In the genomic region with DNA sequence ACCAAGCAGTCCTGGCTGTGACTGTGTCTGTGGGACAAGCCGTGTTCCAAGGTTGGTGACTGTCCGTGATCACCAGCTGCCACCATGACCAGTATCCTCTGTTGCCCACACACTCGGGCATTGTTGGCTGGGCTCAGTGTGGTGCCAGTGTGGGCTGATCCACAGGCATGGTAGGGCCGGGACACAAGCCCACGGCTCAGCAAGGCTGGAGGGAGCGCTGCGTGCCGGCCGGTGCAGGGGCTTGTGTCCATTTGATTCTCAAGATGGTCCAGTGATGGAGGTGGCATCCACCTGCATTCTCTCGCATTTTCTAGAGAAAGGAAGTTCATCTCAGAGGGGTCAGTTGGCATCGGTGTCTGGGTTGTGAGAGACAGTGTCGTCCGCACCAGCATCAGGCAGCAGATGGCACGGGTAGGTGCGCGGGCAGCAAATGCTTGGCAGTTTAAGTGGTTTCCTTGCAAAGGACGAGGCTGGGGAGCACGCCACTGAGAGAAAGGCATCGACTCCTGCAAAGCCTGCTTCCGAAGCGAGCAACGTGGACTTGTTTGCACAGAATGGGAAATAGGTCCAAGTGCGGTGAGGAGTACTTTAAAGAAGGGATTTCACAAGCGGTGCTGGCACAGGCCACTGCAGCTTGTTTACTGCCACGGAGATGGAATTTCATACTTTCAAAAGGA, we compare ENCODE assay signal across 1 cellular context.
TF ChIP-seq lines count a peak whose summit lies in the region.

No MANE protein-coding gene starts in this region.

TF ChIP-seq in HepG2, 621 proteins besides CTCF, POLR2A, EP300 and RAD21 (continued from another document and continues in another):
- TF ChIP-seq, protein P1, sequence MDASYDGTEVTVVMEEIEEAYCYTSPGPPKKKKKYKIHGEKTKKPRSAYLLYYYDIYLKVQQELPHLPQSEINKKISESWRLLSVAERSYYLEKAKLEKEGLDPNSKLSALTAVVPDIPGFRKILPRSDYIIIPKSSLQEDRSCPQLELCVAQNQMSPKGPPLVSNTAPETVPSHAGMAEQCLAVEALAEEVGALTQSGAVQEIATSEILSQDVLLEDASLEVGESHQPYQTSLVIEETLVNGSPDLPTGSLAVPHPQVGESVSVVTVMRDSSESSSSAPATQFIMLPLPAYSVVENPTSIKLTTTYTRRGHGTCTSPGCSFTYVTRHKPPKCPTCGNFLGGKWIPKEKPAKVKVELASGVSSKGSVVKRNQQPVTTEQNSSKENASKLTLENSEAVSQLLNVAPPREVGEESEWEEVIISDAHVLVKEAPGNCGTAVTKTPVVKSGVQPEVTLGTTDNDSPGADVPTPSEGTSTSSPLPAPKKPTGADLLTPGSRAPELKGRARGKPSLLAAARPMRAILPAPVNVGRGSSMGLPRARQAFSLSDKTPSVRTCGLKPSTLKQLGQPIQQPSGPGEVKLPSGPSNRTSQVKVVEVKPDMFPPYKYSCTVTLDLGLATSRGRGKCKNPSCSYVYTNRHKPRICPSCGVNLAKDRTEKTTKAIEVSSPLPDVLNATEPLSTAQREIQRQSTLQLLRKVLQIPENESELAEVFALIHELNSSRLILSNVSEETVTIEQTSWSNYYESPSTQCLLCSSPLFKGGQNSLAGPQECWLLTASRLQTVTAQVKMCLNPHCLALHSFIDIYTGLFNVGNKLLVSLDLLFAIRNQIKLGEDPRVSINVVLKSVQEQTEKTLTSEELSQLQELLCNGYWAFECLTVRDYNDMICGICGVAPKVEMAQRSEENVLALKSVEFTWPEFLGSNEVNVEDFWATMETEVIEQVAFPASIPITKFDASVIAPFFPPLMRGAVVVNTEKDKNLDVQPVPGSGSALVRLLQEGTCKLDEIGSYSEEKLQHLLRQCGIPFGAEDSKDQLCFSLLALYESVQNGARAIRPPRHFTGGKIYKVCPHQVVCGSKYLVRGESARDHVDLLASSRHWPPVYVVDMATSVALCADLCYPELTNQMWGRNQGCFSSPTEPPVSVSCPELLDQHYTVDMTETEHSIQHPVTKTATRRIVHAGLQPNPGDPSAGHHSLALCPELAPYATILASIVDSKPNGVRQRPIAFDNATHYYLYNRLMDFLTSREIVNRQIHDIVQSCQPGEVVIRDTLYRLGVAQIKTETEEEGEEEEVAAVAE (CRISPR knock-in tag; IDR thresholded peaks at IDR 0.05; ENCODE audit: borderline replicate concordance) = no peak
- TF ChIP-seq FOSL2 (CRISPR knock-in tag; IDR thresholded peaks at IDR 0.05) = peak; percentile 57; the same call in 1 of the 2 replicates
- no peak for TF ChIP-seq MAFK (conservative IDR thresholded peaks at IDR 0.05 in 1 of 2, IDR thresholded peaks at IDR 0.05 in 1 of 2; ENCODE audit: low read length in 2 of 2)
- no peak for TF ChIP-seq HNF4G (IDR thresholded peaks at IDR 0.05; ENCODE audit: borderline replicate concordance, low read depth, low read length)
- no peak for TF ChIP-seq HNF4G (CRISPR knock-in tag; IDR thresholded peaks at IDR 0.05; ENCODE audit: borderline replicate concordance, low read depth)
- TF ChIP-seq SALL2 (CRISPR knock-in tag; IDR thresholded peaks at IDR 0.05) = no peak
- no peak for TF ChIP-seq CBFB (CRISPR knock-in tag; IDR thresholded peaks at IDR 0.05)
- 0 out of 2 replicates have a peak, but pooled peaks have one; percentile 33 for TF ChIP-seq FOXK2 (IDR thresholded peaks at IDR 0.05)
- TF ChIP-seq SNAI1 (CRISPR knock-in tag; IDR thresholded peaks at IDR 0.05; ENCODE audit: borderline replicate concordance) = no peak
- no peak for TF ChIP-seq ZNF629 (CRISPR knock-in tag; conservative IDR thresholded peaks at IDR 0.05)
- no peak for TF ChIP-seq ZNF713 (CRISPR knock-in tag; IDR thresholded peaks at IDR 0.05)
- TF ChIP-seq, protein P2, sequence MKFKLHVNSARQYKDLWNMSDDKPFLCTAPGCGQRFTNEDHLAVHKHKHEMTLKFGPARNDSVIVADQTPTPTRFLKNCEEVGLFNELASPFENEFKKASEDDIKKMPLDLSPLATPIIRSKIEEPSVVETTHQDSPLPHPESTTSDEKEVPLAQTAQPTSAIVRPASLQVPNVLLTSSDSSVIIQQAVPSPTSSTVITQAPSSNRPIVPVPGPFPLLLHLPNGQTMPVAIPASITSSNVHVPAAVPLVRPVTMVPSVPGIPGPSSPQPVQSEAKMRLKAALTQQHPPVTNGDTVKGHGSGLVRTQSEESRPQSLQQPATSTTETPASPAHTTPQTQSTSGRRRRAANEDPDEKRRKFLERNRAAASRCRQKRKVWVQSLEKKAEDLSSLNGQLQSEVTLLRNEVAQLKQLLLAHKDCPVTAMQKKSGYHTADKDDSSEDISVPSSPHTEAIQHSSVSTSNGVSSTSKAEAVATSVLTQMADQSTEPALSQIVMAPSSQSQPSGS (CRISPR knock-in tag; IDR thresholded peaks at IDR 0.05) = no peak
- no peak for TF ChIP-seq AHR (CRISPR knock-in tag; IDR thresholded peaks at IDR 0.05)
- TF ChIP-seq HMG20A (CRISPR knock-in tag; IDR thresholded peaks at IDR 0.05; ENCODE audit: borderline replicate concordance) = peak; percentile 46; the same call in 1 of the 2 replicates
- no peak for TF ChIP-seq RBM22 (optimal IDR thresholded peaks at IDR 0.05; ENCODE audit: low read length)
- TF ChIP-seq, protein P3, sequence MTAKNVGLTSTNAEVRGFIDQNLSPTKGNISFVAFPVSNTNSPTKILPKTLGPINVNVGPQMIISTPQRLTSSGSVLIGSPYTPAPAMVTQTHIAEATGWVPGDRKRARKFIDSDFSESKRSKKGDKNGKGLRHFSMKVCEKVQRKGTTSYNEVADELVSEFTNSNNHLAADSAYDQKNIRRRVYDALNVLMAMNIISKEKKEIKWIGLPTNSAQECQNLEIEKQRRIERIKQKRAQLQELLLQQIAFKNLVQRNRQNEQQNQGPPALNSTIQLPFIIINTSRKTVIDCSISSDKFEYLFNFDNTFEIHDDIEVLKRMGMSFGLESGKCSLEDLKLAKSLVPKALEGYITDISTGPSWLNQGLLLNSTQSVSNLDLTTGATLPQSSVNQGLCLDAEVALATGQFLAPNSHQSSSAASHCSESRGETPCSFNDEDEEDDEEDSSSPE (CRISPR knock-in tag; IDR thresholded peaks at IDR 0.05) = no peak
- TF ChIP-seq ZNF709 (CRISPR knock-in tag; IDR thresholded peaks at IDR 0.05) = no peak
- TF ChIP-seq ZMYM3 (CRISPR knock-in tag; IDR thresholded peaks at IDR 0.05) = no peak
- TF ChIP-seq ADNP (CRISPR knock-in tag; IDR thresholded peaks at IDR 0.05) = no peak
- TF ChIP-seq ZC3H4 (CRISPR knock-in tag; IDR thresholded peaks at IDR 0.05; ENCODE audit: borderline replicate concordance) = no peak
- TF ChIP-seq, protein P4, sequence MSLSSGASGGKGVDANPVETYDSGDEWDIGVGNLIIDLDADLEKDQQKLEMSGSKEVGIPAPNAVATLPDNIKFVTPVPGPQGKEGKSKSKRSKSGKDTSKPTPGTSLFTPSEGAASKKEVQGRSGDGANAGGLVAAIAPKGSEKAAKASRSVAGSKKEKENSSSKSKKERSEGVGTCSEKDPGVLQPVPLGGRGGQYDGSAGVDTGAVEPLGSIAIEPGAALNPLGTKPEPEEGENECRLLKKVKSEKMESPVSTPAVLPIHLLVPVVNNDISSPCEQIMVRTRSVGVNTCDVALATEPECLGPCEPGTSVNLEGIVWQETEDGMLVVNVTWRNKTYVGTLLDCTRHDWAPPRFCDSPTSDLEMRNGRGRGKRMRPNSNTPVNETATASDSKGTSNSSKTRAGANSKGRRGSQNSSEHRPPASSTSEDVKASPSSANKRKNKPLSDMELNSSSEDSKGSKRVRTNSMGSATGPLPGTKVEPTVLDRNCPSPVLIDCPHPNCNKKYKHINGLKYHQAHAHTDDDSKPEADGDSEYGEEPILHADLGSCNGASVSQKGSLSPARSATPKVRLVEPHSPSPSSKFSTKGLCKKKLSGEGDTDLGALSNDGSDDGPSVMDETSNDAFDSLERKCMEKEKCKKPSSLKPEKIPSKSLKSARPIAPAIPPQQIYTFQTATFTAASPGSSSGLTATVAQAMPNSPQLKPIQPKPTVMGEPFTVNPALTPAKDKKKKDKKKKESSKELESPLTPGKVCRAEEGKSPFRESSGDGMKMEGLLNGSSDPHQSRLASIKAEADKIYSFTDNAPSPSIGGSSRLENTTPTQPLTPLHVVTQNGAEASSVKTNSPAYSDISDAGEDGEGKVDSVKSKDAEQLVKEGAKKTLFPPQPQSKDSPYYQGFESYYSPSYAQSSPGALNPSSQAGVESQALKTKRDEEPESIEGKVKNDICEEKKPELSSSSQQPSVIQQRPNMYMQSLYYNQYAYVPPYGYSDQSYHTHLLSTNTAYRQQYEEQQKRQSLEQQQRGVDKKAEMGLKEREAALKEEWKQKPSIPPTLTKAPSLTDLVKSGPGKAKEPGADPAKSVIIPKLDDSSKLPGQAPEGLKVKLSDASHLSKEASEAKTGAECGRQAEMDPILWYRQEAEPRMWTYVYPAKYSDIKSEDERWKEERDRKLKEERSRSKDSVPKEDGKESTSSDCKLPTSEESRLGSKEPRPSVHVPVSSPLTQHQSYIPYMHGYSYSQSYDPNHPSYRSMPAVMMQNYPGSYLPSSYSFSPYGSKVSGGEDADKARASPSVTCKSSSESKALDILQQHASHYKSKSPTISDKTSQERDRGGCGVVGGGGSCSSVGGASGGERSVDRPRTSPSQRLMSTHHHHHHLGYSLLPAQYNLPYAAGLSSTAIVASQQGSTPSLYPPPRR (CRISPR knock-in tag; IDR thresholded peaks at IDR 0.05; ENCODE audit: borderline replicate concordance) = no peak
- no peak for TF ChIP-seq JARID2 (CRISPR knock-in tag; IDR thresholded peaks at IDR 0.05; ENCODE audit: insufficient replicate concordance)
- TF ChIP-seq, protein P5, sequence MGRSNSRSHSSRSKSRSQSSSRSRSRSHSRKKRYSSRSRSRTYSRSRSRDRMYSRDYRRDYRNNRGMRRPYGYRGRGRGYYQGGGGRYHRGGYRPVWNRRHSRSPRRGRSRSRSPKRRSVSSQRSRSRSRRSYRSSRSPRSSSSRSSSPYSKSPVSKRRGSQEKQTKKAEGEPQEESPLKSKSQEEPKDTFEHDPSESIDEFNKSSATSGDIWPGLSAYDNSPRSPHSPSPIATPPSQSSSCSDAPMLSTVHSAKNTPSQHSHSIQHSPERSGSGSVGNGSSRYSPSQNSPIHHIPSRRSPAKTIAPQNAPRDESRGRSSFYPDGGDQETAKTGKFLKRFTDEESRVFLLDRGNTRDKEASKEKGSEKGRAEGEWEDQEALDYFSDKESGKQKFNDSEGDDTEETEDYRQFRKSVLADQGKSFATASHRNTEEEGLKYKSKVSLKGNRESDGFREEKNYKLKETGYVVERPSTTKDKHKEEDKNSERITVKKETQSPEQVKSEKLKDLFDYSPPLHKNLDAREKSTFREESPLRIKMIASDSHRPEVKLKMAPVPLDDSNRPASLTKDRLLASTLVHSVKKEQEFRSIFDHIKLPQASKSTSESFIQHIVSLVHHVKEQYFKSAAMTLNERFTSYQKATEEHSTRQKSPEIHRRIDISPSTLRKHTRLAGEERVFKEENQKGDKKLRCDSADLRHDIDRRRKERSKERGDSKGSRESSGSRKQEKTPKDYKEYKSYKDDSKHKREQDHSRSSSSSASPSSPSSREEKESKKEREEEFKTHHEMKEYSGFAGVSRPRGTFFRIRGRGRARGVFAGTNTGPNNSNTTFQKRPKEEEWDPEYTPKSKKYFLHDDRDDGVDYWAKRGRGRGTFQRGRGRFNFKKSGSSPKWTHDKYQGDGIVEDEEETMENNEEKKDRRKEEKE (IDR thresholded peaks at IDR 0.05) = no peak
- TF ChIP-seq SP4 (CRISPR knock-in tag; IDR thresholded peaks at IDR 0.05) = no peak
- TF ChIP-seq MZF1 (CRISPR knock-in tag; IDR thresholded peaks at IDR 0.05; ENCODE audit: borderline replicate concordance) = no peak
- no peak for TF ChIP-seq SIX4 (CRISPR knock-in tag; IDR thresholded peaks at IDR 0.05)
- TF ChIP-seq RARG (CRISPR knock-in tag; IDR thresholded peaks at IDR 0.05; ENCODE audit: low read depth) = no peak
- TF ChIP-seq, protein P6, sequence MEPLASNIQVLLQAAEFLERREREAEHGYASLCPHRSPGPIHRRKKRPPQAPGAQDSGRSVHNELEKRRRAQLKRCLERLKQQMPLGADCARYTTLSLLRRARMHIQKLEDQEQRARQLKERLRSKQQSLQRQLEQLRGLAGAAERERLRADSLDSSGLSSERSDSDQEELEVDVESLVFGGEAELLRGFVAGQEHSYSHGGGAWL (CRISPR knock-in tag; IDR thresholded peaks at IDR 0.05) = no peak
- TF ChIP-seq, protein P7, sequence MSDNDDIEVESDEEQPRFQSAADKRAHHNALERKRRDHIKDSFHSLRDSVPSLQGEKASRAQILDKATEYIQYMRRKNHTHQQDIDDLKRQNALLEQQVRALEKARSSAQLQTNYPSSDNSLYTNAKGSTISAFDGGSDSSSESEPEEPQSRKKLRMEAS (IDR thresholded peaks at IDR 0.05) = peak; percentile 73; the same call in 1 of the 2 replicates
- no peak for TF ChIP-seq NFIC (IDR thresholded peaks at IDR 0.05; ENCODE audit: low read length)
- TF ChIP-seq HOXA7 (CRISPR knock-in tag; IDR thresholded peaks at IDR 0.05) = no peak
- no peak for TF ChIP-seq ZFYVE20 (CRISPR knock-in tag; IDR thresholded peaks at IDR 0.05; ENCODE audit: borderline replicate concordance, low read depth)
- TF ChIP-seq, protein P8, sequence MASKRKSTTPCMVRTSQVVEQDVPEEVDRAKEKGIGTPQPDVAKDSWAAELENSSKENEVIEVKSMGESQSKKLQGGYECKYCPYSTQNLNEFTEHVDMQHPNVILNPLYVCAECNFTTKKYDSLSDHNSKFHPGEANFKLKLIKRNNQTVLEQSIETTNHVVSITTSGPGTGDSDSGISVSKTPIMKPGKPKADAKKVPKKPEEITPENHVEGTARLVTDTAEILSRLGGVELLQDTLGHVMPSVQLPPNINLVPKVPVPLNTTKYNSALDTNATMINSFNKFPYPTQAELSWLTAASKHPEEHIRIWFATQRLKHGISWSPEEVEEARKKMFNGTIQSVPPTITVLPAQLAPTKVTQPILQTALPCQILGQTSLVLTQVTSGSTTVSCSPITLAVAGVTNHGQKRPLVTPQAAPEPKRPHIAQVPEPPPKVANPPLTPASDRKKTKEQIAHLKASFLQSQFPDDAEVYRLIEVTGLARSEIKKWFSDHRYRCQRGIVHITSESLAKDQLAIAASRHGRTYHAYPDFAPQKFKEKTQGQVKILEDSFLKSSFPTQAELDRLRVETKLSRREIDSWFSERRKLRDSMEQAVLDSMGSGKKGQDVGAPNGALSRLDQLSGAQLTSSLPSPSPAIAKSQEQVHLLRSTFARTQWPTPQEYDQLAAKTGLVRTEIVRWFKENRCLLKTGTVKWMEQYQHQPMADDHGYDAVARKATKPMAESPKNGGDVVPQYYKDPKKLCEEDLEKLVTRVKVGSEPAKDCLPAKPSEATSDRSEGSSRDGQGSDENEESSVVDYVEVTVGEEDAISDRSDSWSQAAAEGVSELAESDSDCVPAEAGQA (IDR thresholded peaks at IDR 0.05; ENCODE audit: low read depth) = no peak
- TF ChIP-seq, protein P8 (CRISPR knock-in tag; IDR thresholded peaks at IDR 0.05; ENCODE audit: borderline replicate concordance) = no peak
